25 cellular contexts compared by ENCODE assay signal in genomic region chr4:176031927-176032326, GRCh38.
"Had no signal": no experiment of that assay in that cellular context is flagged by ENCODE, and none has a peak within 500 bp of the region (broad histone marks: within the 10 kb centered on the region; RNA-seq: fewer than 3 reads in every experiment).

No MANE protein-coding gene starts in this region.

- DNase-seq: activated CD4-positive, alpha-beta T cell treated with anti-CD3 and anti-CD28 coated beads for 48 hours; activated CD4-positive, alpha-beta T cell treated with anti-CD3 and anti-CD28 coated beads, Interleukin-2, amount 50 U/mL, for 48 hours; activated CD8-positive, alpha-beta memory T cell treated with anti-CD3 and anti-CD28 coated beads, Interleukin-2, amount 50 U/mL, for 4 hours; activated effector memory CD4-positive, alpha-beta T cell treated with anti-CD3 and anti-CD28 coated beads, Interleukin-2, amount 50 U/mL, for 16 hours; activated naive CD4-positive, alpha-beta T cell treated with anti-CD3 and anti-CD28 coated beads for 36 hours; activated naive CD8-positive, alpha-beta T cell treated with anti-CD3 and anti-CD28 coated beads for 36 hours; activated T-cell treated with anti-CD3 and anti-CD28 coated beads, Interleukin-2, amount 50 U/mL, for 1 hour; adrenal gland; aorta; body of pancreas; dorsolateral prefrontal cortex; effector memory CD4-positive, alpha-beta T cell; foreskin fibroblast; heart right ventricle; left lung; lower lobe of right lung; ovary; right lobe of liver; stimulated activated CD4-positive, alpha-beta T cell treated with anti-CD3 and anti-CD28 coated beads, Interleukin-2, amount 100 ng/mL, for 48 hours; stimulated activated naive CD4-positive, alpha-beta T cell treated with Interleukin-2 at 50 U/mL for 16 hours; WERI-Rb-1 had no signal

- H3K4me3 ChIP-seq: adrenal gland, body of pancreas, coronary artery, dorsolateral prefrontal cortex, heart right ventricle, left lung, lower lobe of right lung, ovary, right lobe of liver, tibial nerve had no signal

- H3K4me1 ChIP-seq: adrenal gland, body of pancreas, heart right ventricle, left lung, lower lobe of right lung, right lobe of liver, tibial nerve had no signal

- H3K36me3 ChIP-seq: adrenal gland, heart right ventricle, left lung, lower lobe of right lung, neutrophil, ovary, right lobe of liver, tibial nerve, WERI-Rb-1 had no signal

- H3K27me3 ChIP-seq: adrenal gland, body of pancreas, dorsolateral prefrontal cortex, heart right ventricle, left lung, ovary, right lobe of liver, tibial nerve had no signal

- H3K9me3 ChIP-seq: adrenal gland, body of pancreas, heart right ventricle, left lung, lower lobe of right lung, neutrophil, ovary, right lobe of liver, tibial nerve had no signal

- ATAC-seq: activated CD4-positive, CD25-positive, alpha-beta regulatory T cell treated with anti-CD3 and anti-CD28 coated beads, Interleukin-2, amount 50 U/mL, for 24 hours; body of pancreas; heart right ventricle; left lung; lower lobe of right lung; right lobe of liver had no signal

- H3K27ac ChIP-seq: adrenal gland, body of pancreas, coronary artery, dorsolateral prefrontal cortex, heart right ventricle, left lung, lower lobe of right lung, neutrophil, ovary, right lobe of liver, tibial nerve, WERI-Rb-1 had no signal
